10 cellular contexts compared by ENCODE assay signal in genomic region chr6:81465859-81466258, GRCh38.
A peak's percentile ranks its signal among the peaks of the same experiment; 100 is the strongest.
DNase-seq lines count a peak whose midpoint lies in the region; ATAC-seq, FAIRE-seq and TF ChIP-seq lines count a peak whose summit lies in the region.
"Had no signal": no experiment of that assay in that cellular context is flagged by ENCODE, and none has a peak within 500 bp of the region (broad histone marks: within the 10 kb centered on the region; RNA-seq: fewer than 3 reads in every experiment).

No MANE protein-coding gene starts in this region.

- H3K27me3 Mint-ChIP-seq in astrocyte (ENCODE audit: low read depth, unreplicated experiment) = no peaks in the 10 kb centered on the region

- H3K4me1 Mint-ChIP-seq in astrocyte (ENCODE audit: low read depth, unreplicated experiment) = no peaks in the 10 kb centered on the region

- no peak overlapping the region for H3K27ac Mint-ChIP-seq in astrocyte (ENCODE audit: unreplicated experiment)

- no peak overlapping the region for H3K4me3 Mint-ChIP-seq in astrocyte (ENCODE audit: unreplicated experiment)

- FAIRE-seq in astrocyte (lab: Jason Lieb, UNC) = no peak

- H3K27ac ChIP-seq in DND-41 (ENCODE audit: low read length) (no peak overlapping the region), Karpas-422 (ENCODE audit: low read length) (no peak overlapping the region), astrocyte (ENCODE audit: low read depth, low read length) (no peak overlapping the region)

- DNase-seq in DND-41 (no peak), Karpas-422 (peak; percentile 41), astrocyte (ENCODE audit: low read depth) (no peak), myocyte (ENCODE audit: low read depth) (peak; percentile 49), activated gamma-delta T cell (lab: John Stamatoyannopoulos, UW) (no peak), NCI-H774 (lab: John Stamatoyannopoulos, UW) (no peak)
- DNase-seq: stimulated activated CD4-positive, alpha-beta T cell treated with anti-CD3 and anti-CD28 coated beads, Interleukin-2, amount 100 ng/mL, for 24 hours; T-helper 2 cell had no signal

- H3K9ac ChIP-seq in DND-41 (ENCODE audit: low read depth, low read length) (no peak overlapping the region), Karpas-422 (ENCODE audit: low read length) (no peak overlapping the region), astrocyte (ENCODE audit: low read length) (no peak overlapping the region)

- peaks cover 3% of the 10 kb centered on the region for H3K9me3 Mint-ChIP-seq in astrocyte (ENCODE audit: unreplicated experiment)

- no peak overlapping the region for H3K4me3 ChIP-seq in DND-41 (ENCODE audit: low read depth in 1 of 2, low read length in 2 of 2)
- no peak overlapping the region for H3K4me3 ChIP-seq in Karpas-422 (ENCODE audit: low read length)
- no peak overlapping the region for H3K4me3 ChIP-seq in astrocyte (ENCODE audit: insufficient read depth, low read depth, low read length)

- H4K20me1 ChIP-seq in DND-41 (ENCODE audit: insufficient read depth, low read length) (no peaks in the 10 kb centered on the region), Karpas-422 (ENCODE audit: insufficient read depth, low read depth, low read length) (no peaks in the 10 kb centered on the region), astrocyte (ENCODE audit: insufficient read depth, low read length) (no peaks in the 10 kb centered on the region)

- H3K4me2 ChIP-seq in DND-41 (ENCODE audit: insufficient read depth, low read length) (no peak overlapping the region), Karpas-422 (ENCODE audit: low read depth, low read length, poor library complexity, severe bottlenecking) (no peak overlapping the region), astrocyte (ENCODE audit: low read length) (no peak overlapping the region)

- TF ChIP-seq CTCF in DND-41 (IDR thresholded peaks at IDR 0.05; ENCODE audit: borderline replicate concordance, extremely low read depth, low read length, poor library complexity, severe bottlenecking) (peak; percentile 58), astrocyte (IDR thresholded peaks at IDR 0.05; ENCODE audit: insufficient read depth, low read depth, low read length) (peak; percentile 59)

- H3K27me3 ChIP-seq in DND-41 (ENCODE audit: insufficient read depth, low read length, poor library complexity) (no peaks in the 10 kb centered on the region), Karpas-422 (ENCODE audit: low read length) (no peaks in the 10 kb centered on the region), astrocyte (ENCODE audit: insufficient read depth, low read length) (no peaks in the 10 kb centered on the region)

- no peaks in the 10 kb centered on the region for H3K36me3 Mint-ChIP-seq in astrocyte (ENCODE audit: low read depth, unreplicated experiment)

- H3K4me1 ChIP-seq in DND-41 (ENCODE audit: insufficient read depth, low read length) (no peaks in the 10 kb centered on the region), Karpas-422 (ENCODE audit: low read length) (no peaks in the 10 kb centered on the region), astrocyte (ENCODE audit: insufficient read depth, low read length) (no peaks in the 10 kb centered on the region)

- H3K79me2 ChIP-seq in DND-41 (ENCODE audit: insufficient read depth, low read length) (no peaks in the 10 kb centered on the region), Karpas-422 (ENCODE audit: low read length) (no peaks in the 10 kb centered on the region), astrocyte (ENCODE audit: insufficient read depth, low read length) (no peaks in the 10 kb centered on the region)

- H3K36me3 ChIP-seq in DND-41 (ENCODE audit: insufficient read depth, low read length) (no peaks in the 10 kb centered on the region), Karpas-422 (ENCODE audit: insufficient read depth, low read length) (no peaks in the 10 kb centered on the region), astrocyte (ENCODE audit: insufficient read depth, low read length) (no peaks in the 10 kb centered on the region)

- H2AFZ ChIP-seq in DND-41 (ENCODE audit: low read depth, low read length) = no peak overlapping the region
- H2AFZ ChIP-seq in Karpas-422 (ENCODE audit: low read length) = no peak overlapping the region
- no peak overlapping the region for H2AFZ ChIP-seq in astrocyte (ENCODE audit: low read depth, low read length)

- H3K9me3 ChIP-seq in DND-41 (ENCODE audit: insufficient read depth, low read length, severe bottlenecking) = peaks cover 2% of the 10 kb centered on the region
- peaks cover 16% of the 10 kb centered on the region; the same call in 1 of the 2 replicates for H3K9me3 ChIP-seq in Karpas-422 (ENCODE audit: low read length)
- no peaks in the 10 kb centered on the region for H3K9me3 ChIP-seq in astrocyte (ENCODE audit: insufficient read depth, low read depth, low read length)

- ATAC-seq in DND-41 (ENCODE audit: insufficient read depth, low read depth) (no peak), GM18519 (IDR thresholded peaks at IDR 0.05; ENCODE audit: low FRiP score, unreplicated experiment) (no peak), HG02938 (IDR thresholded peaks at IDR 0.05; ENCODE audit: unreplicated experiment) (no peak)

- no peaks in the 10 kb centered on the region for H3K9me2 ChIP-seq in Karpas-422 (replicated peaks; ENCODE audit: insufficient read depth, low read length)

Comparison
In these comparisons a context has a peak if more than half of its experiments do, and no peak if none do; other contexts are left out.
1. DNase-seq: peak in Karpas-422 (single experiment) and myocyte (single experiment); none in DND-41 (single experiment), astrocyte (single experiment), activated gamma-delta T cell (single experiment) and NCI-H774 (single experiment).